ENCODE assay signal across 27 cellular contexts in genomic region chr12:19199322-19199721, GRCh38.
A peak's percentile ranks its signal among the peaks of the same experiment; 100 is the strongest.
DNase-seq lines count a peak whose midpoint lies in the region; ATAC-seq and TF ChIP-seq lines count a peak whose summit lies in the region.
"Had no signal": no experiment of that assay in that cellular context is flagged by ENCODE, and none has a peak within 500 bp of the region (broad histone marks: within the 10 kb centered on the region; RNA-seq: fewer than 3 reads in every experiment).

No MANE protein-coding gene starts in this region.

- peaks cover 35% of the 10 kb centered on the region for H3K4me1 ChIP-seq in cardiac muscle cell (ENCODE audit: low read depth)
- H3K4me1 ChIP-seq in heart left ventricle = peaks cover 0 to 42% (median 15%) of the 10 kb centered on the region in 12 donors
- peaks cover 10% of the 10 kb centered on the region for H3K4me1 ChIP-seq in Loucy (ENCODE audit: insufficient read depth, low read length, poor library complexity, severe bottlenecking)
- no peaks in the 10 kb centered on the region for H3K4me1 ChIP-seq in hepatocyte (ENCODE audit: insufficient read depth)
- H3K4me1 ChIP-seq in smooth muscle cell (ENCODE audit: low read depth) = peaks cover 37% of the 10 kb centered on the region
- H3K4me1 ChIP-seq in upper lobe of right lung = no peaks in the 10 kb centered on the region

- H3K4me2 ChIP-seq in Loucy (ENCODE audit: low read depth, low read length, poor library complexity, severe bottlenecking) (peak overlapping the region; percentile 4), hepatocyte (no peak overlapping the region), smooth muscle cell (peak overlapping the region; percentile 70)

- H2AFZ ChIP-seq in Loucy (ENCODE audit: low read length) (no peak overlapping the region), hepatocyte (no peak overlapping the region), smooth muscle cell (ENCODE audit: low read depth) (no peak overlapping the region)

- H3F3A ChIP-seq in Loucy (ENCODE audit: low read depth) (no peaks in the 10 kb centered on the region), smooth muscle cell (ENCODE audit: low read depth) (peaks cover 25% of the 10 kb centered on the region)

- H3K27me3 ChIP-seq in cardiac muscle cell = no peaks in the 10 kb centered on the region
- H3K27me3 ChIP-seq in heart left ventricle = no peaks in the 10 kb centered on the region
- no peaks in the 10 kb centered on the region for H3K27me3 ChIP-seq in Loucy (ENCODE audit: insufficient read depth, low read length, poor library complexity, severe bottlenecking)
- no peaks in the 10 kb centered on the region for H3K27me3 ChIP-seq in hepatocyte
- H3K27me3 ChIP-seq in smooth muscle cell (ENCODE audit: low read depth) = no peaks in the 10 kb centered on the region
- no peaks in the 10 kb centered on the region for H3K27me3 ChIP-seq in upper lobe of right lung
- H3K27me3 ChIP-seq: BE2C had no signal

- ATAC-seq in heart left ventricle = no peak
- ATAC-seq in upper lobe of right lung = no peak

- no peak for DNase-seq in cardiac muscle cell (ENCODE audit: low read depth in 1 of 2, low spot score in 1 of 2)
- no peak for DNase-seq in heart left ventricle
- no peak for DNase-seq in hepatocyte (ENCODE audit: low spot score)
- DNase-seq in smooth muscle cell (lab: John Stamatoyannopoulos, UW; ENCODE audit: unreplicated experiment) = no peak
- DNase-seq in upper lobe of right lung = no peak
- DNase-seq in HuH-7 (ENCODE audit: low spot score) = no peak
- no peak for DNase-seq in NCI-H146 treated with DMSO at 0.1 percent for 48 hours (lab: John Stamatoyannopoulos, UW; ENCODE audit: unreplicated experiment)
- DNase-seq: 8988T; ACHN; BE2C; CD8-positive, alpha-beta memory T cell; DMS 273 treated with DMSO at 0.1 percent for 48 hours; DMS79; GF-D8; GOT3; HCEC 1CT; MM.1S; NCI-H1048; NCI-H1417; NCI-H187; NCI-H2081 treated with DMSO at 0.1 percent for 48 hours; NCI-H2171; NCI-H524 treated with DMSO at 0.1 percent for 48 hours; NCI-H82; SHP77 treated with DMSO at 0.1 percent for 48 hours; T-helper 1 cell had no signal

- H3K9me3 ChIP-seq in cardiac muscle cell (ENCODE audit: low read depth) = no peaks in the 10 kb centered on the region
- H3K9me3 ChIP-seq in heart left ventricle = no peaks in the 10 kb centered on the region
- no peaks in the 10 kb centered on the region for H3K9me3 ChIP-seq in Loucy (ENCODE audit: insufficient read depth, low read depth, low read length)
- no peaks in the 10 kb centered on the region for H3K9me3 ChIP-seq in hepatocyte (ENCODE audit: low read depth)
- H3K9me3 ChIP-seq in smooth muscle cell (replicated peaks; ENCODE audit: low read depth) = no peaks in the 10 kb centered on the region
- H3K9me3 ChIP-seq in upper lobe of right lung = no peaks in the 10 kb centered on the region
- H3K9me3 ChIP-seq: BE2C had no signal

- H3K9me2 ChIP-seq in Loucy (replicated peaks; ENCODE audit: low read depth, low read length) = no peaks in the 10 kb centered on the region
- no peaks in the 10 kb centered on the region for H3K9me2 ChIP-seq in hepatocyte (replicated peaks; ENCODE audit: insufficient read depth)

- H3K4me3 ChIP-seq in cardiac muscle cell (no peak overlapping the region), heart left ventricle (no peak overlapping the region), Loucy (ENCODE audit: low read length, poor library complexity, severe bottlenecking) (no peak overlapping the region), hepatocyte (no peak overlapping the region), smooth muscle cell (no peak overlapping the region), upper lobe of right lung (no peak overlapping the region)

- H3K27ac ChIP-seq in cardiac muscle cell (peak overlapping the region; percentile 67), heart left ventricle (no peak overlapping the region), hepatocyte (peak overlapping the region; percentile 0), smooth muscle cell (ENCODE audit: low read depth) (peak overlapping the region; percentile 83), upper lobe of right lung (no peak overlapping the region)

- H4K20me1 ChIP-seq in Loucy (ENCODE audit: insufficient read depth, low read length, poor library complexity, severe bottlenecking) (no peaks in the 10 kb centered on the region), hepatocyte (ENCODE audit: insufficient read depth, poor library complexity, severe bottlenecking) (no peaks in the 10 kb centered on the region), smooth muscle cell (ENCODE audit: low read depth) (peaks cover 4% of the 10 kb centered on the region)

- no peak for TF ChIP-seq POLR2A in heart left ventricle (IDR thresholded peaks at IDR 0.05)

- no peaks in the 10 kb centered on the region for H3K79me2 ChIP-seq in Loucy (ENCODE audit: insufficient read depth, low read length)
- peaks cover 80% of the 10 kb centered on the region for H3K79me2 ChIP-seq in hepatocyte
- peaks cover 57% of the 10 kb centered on the region for H3K79me2 ChIP-seq in smooth muscle cell (ENCODE audit: low read depth)

- no peak overlapping the region for H3K9ac ChIP-seq in Loucy (ENCODE audit: low read depth, low read length, poor library complexity, severe bottlenecking)
- H3K9ac ChIP-seq in smooth muscle cell (ENCODE audit: low read depth) = no peak overlapping the region

- H3K36me3 ChIP-seq in cardiac muscle cell (no peaks in the 10 kb centered on the region), heart left ventricle (no peaks in the 10 kb centered on the region), Loucy (ENCODE audit: insufficient read depth, low read length) (no peaks in the 10 kb centered on the region), hepatocyte (replicated peaks; ENCODE audit: insufficient read depth, low read depth) (no peaks in the 10 kb centered on the region), smooth muscle cell (ENCODE audit: low read depth) (no peaks in the 10 kb centered on the region), upper lobe of right lung (no peaks in the 10 kb centered on the region)
- H3K36me3 ChIP-seq: BE2C had no signal

- intact Hi-C loops in heart left ventricle (cut with DNase I) (loop anchor here in 3 of 10 donors (10.0 kb wide), 2 partner anchors 75 to 85 kb away; no protein-coding TSS in a partner anchor), upper lobe of right lung (cut with DNase I) (no loop called here)

- TF ChIP-seq CTCF in cardiac muscle cell (IDR thresholded peaks at IDR 0.05; ENCODE audit: low read depth, low read length) (no peak), heart left ventricle (IDR thresholded peaks at IDR 0.05) (no peak), Loucy (conservative IDR thresholded peaks at IDR 0.05; ENCODE audit: low read length) (no peak), hepatocyte (IDR thresholded peaks at IDR 0.05; ENCODE audit: poor library complexity) (no peak), smooth muscle cell (IDR thresholded peaks at IDR 0.05; ENCODE audit: borderline replicate concordance, insufficient read depth, poor library complexity, severe bottlenecking) (no peak), upper lobe of right lung (IDR thresholded peaks at IDR 0.05) (no peak)

Comparison
In these comparisons a context has a peak if more than half of its experiments do, and no peak if none do; other contexts are left out.
1. H3K27ac ChIP-seq: peak in cardiac muscle cell (single experiment), hepatocyte (single experiment) and smooth muscle cell (single experiment); none in heart left ventricle (0 of 12) and upper lobe of right lung (single experiment).